In the genomic region with DNA sequence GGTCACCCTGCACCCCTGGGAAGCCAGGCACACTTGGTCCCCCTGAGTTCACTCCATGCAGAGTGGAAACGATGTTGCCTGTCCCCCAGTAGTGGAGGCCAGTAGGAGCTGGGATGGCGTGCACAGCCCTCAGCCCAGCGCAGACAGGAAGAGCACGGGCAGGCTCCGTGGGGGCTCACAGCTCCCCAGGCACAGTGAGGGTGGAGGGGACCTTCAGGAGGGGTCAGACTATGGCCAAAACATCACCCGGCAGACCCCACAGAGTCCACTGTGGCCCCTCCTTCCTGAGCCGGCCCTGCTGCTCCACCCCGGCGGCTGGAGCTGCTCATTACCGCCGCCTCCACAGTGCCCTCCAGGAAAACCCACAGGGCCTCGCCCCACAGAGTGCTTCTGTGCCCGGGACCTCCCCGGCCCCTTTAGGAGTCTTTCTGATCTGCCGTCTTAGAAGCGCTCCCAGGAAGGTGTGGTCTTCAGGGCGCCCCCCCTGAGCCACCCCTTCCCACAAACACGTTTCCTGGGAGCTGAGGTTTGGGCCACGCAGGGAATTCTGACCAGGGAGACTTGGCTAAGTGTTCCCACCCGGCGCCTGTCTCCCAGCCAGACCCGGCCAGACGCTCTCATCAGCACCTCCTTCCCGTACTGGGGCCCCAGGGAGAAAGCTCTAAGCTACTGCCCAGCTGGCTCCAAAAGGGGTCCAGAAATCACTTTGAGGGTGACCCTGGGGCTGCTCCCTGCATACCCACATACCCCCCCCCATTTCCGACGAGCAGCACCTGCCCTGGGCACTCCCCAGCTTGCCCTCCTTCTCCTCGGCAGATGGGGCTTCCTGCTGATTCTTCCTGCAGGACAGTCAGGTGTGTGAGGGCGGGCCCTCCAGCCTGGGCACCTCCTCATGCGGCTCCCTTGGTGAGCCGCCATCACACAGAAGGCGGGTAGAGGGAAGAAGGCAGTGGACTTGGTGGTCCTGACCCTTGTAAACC, we compare ENCODE assay signal across 1 cellular context.
TF ChIP-seq lines count a peak whose summit lies in the region.

No MANE protein-coding gene starts in this region.

TF ChIP-seq in SK-N-SH treated with all-trans-retinoic acid at 6 μM for 48 hours, 23 proteins besides CTCF, POLR2A, EP300 and RAD21 (continued from another document):
- TF ChIP-seq, protein P1, sequence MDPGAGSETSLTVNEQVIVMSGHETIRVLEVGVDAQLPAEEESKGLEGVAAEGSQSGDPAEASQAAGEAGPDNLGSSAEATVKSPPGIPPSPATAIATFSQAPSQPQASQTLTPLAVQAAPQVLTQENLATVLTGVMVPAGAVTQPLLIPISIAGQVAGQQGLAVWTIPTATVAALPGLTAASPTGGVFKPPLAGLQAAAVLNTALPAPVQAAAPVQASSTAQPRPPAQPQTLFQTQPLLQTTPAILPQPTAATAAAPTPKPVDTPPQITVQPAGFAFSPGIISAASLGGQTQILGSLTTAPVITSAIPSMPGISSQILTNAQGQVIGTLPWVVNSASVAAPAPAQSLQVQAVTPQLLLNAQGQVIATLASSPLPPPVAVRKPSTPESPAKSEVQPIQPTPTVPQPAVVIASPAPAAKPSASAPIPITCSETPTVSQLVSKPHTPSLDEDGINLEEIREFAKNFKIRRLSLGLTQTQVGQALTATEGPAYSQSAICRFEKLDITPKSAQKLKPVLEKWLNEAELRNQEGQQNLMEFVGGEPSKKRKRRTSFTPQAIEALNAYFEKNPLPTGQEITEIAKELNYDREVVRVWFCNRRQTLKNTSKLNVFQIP (CRISPR knock-in tag; IDR thresholded peaks at IDR 0.05; ENCODE audit: borderline replicate concordance, low read depth) = no peak
- no peak for TF ChIP-seq TCF4 (CRISPR knock-in tag; IDR thresholded peaks at IDR 0.05; ENCODE audit: borderline replicate concordance)
TF ChIP-seq in SK-N-SH treated with all-trans-retinoic acid at 6 μM for 48 hours: peak in this region for 0.
